ENCODE assay signal across 1 cellular context in genomic region chr16:56964243-56965148, GRCh38.
TF ChIP-seq lines count a peak whose summit lies in the region.

No MANE protein-coding gene starts in this region.

TF ChIP-seq in K562, 482 proteins besides CTCF, POLR2A, EP300 and RAD21 (continued from another document and continues in another):
- TF ChIP-seq, protein P1, sequence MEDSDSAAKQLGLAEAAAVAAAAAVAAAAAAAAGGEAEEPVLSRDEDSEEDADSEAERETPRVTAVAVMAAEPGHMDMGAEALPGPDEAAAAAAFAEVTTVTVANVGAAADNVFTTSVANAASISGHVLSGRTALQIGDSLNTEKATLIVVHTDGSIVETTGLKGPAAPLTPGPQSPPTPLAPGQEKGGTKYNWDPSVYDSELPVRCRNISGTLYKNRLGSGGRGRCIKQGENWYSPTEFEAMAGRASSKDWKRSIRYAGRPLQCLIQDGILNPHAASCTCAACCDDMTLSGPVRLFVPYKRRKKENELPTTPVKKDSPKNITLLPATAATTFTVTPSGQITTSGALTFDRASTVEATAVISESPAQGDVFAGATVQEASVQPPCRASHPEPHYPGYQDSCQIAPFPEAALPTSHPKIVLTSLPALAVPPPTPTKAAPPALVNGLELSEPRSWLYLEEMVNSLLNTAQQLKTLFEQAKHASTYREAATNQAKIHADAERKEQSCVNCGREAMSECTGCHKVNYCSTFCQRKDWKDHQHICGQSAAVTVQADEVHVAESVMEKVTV (CRISPR knock-in tag; IDR thresholded peaks at IDR 0.05), result peak; percentile 66
- TF ChIP-seq MAFF (IDR thresholded peaks at IDR 0.05; ENCODE audit: low read length) (no peak), BRD9 (IDR thresholded peaks at IDR 0.05; ENCODE audit: low read depth, partially characterized antibody) (no peak), MYNN (IDR thresholded peaks at IDR 0.05) (no peak), MYNN (CRISPR knock-in tag; IDR thresholded peaks at IDR 0.05) (no peak), ZNF79 (CRISPR knock-in tag; IDR thresholded peaks at IDR 0.05; ENCODE audit: low read depth) (no peak), PURB (CRISPR knock-in tag; IDR thresholded peaks at IDR 0.05; ENCODE audit: low read depth) (no peak), HINFP (tag; conservative IDR thresholded peaks at IDR 0.05; ENCODE audit: low read depth) (no peak), SNRNP70 (optimal IDR thresholded peaks at IDR 0.05; ENCODE audit: low read depth, low read length) (no peak), KDM1A (IDR thresholded peaks at IDR 0.05) (peak; percentile 40 to 71; a peak in 3 of 4 replicates), KAT7 (CRISPR knock-in tag; IDR thresholded peaks at IDR 0.05; ENCODE audit: borderline replicate concordance) (0 out of 2 replicates have a peak, but pooled peaks have one; percentile 38), ZNF785 (CRISPR knock-in tag; IDR thresholded peaks at IDR 0.05) (no peak), DPF2 (IDR thresholded peaks at IDR 0.05) (peak; percentile 78), ZC3H8 (IDR thresholded peaks at IDR 0.05) (no peak), PTBP1 (IDR thresholded peaks at IDR 0.05; ENCODE audit: low read depth, low read length) (no peak), MEF2D (tag; conservative IDR thresholded peaks at IDR 0.05; ENCODE audit: low read depth) (no peak), ATF7 (IDR thresholded peaks at IDR 0.05) (peak; percentile 89), CBFA2T3 (IDR thresholded peaks at IDR 0.05) (no peak; the same call in 1 of the 2 replicates), ZNF143 (CRISPR knock-in tag; IDR thresholded peaks at IDR 0.05) (no peak), ZNF717 (CRISPR knock-in tag; IDR thresholded peaks at IDR 0.05) (no peak), BCL6 (CRISPR knock-in tag; IDR thresholded peaks at IDR 0.05) (no peak), FOS (IDR thresholded peaks at IDR 0.05; ENCODE audit: extremely low read depth, insufficient read length) (no peak), HNRNPLL (IDR thresholded peaks at IDR 0.05; ENCODE audit: low read depth, low read length, poor library complexity, severe bottlenecking) (no peak), CHD1 (IDR thresholded peaks at IDR 0.05; ENCODE audit: low read length) (no peak), HNRNPL (IDR thresholded peaks at IDR 0.05; ENCODE audit: low read depth, low read length) (no peak), SIN3A (IDR thresholded peaks at IDR 0.05; ENCODE audit: borderline replicate concordance in 2 of 2, control insufficient read depth in 1 of 2, low read depth in 2 of 2, low read length in 2 of 2) (no peak), SMAD3 (CRISPR knock-in tag; conservative IDR thresholded peaks at IDR 0.05) (no peak), RBM14 (IDR thresholded peaks at IDR 0.05; ENCODE audit: borderline replicate concordance, insufficient read depth, low read depth, low read length) (no peak), ZFX (CRISPR knock-in tag; IDR thresholded peaks at IDR 0.05) (no peak), CTBP1 (IDR thresholded peaks at IDR 0.05; ENCODE audit: borderline replicate concordance) (peak; percentile 66), CHD2 (IDR thresholded peaks at IDR 0.05; ENCODE audit: low read depth, low read length) (peak; percentile 45; the same call in 1 of the 2 replicates), DDX20 (tag; IDR thresholded peaks at IDR 0.05; ENCODE audit: low read depth) (no peak), ZNF740 (CRISPR knock-in tag; IDR thresholded peaks at IDR 0.05) (no peak), ZNF740 (tag; IDR thresholded peaks at IDR 0.05) (no peak), THAP7 (CRISPR knock-in tag; IDR thresholded peaks at IDR 0.05) (no peak), SAFB2 (IDR thresholded peaks at IDR 0.05; ENCODE audit: borderline replicate concordance, low read depth, low read length, severe bottlenecking) (no peak), MCM2 (IDR thresholded peaks at IDR 0.05; ENCODE audit: low read depth) (no peak), LARP7 (IDR thresholded peaks at IDR 0.05) (no peak), YY1 (IDR thresholded peaks at IDR 0.05; ENCODE audit: borderline replicate concordance in 1 of 3, control insufficient read depth in 1 of 3, extremely low read depth in 1 of 3, insufficient read depth in 3 of 3, insufficient read length in 1 of 3, insufficient replicate concordance in 2 of 3, low read depth in 1 of 3, low read length in 2 of 3) (peak in 2 of 3 experiments; percentile 18 to 65), ARID3B (CRISPR knock-in tag; IDR thresholded peaks at IDR 0.05; ENCODE audit: borderline replicate concordance) (no peak), CBX2 (IDR thresholded peaks at IDR 0.05; ENCODE audit: insufficient read depth, low read length, poor library complexity, severe bottlenecking) (no peak), KDM5B (IDR thresholded peaks at IDR 0.05; ENCODE audit: insufficient replicate concordance, low read depth, low read length) (no peak), CXXC5 (CRISPR knock-in tag; IDR thresholded peaks at IDR 0.05) (peak; percentile 54; the same call in 1 of the 2 replicates), LCOR (CRISPR knock-in tag; IDR thresholded peaks at IDR 0.05) (peak; percentile 67), NCOA4 (IDR thresholded peaks at IDR 0.05; ENCODE audit: partially characterized antibody) (no peak), GATAD2B (IDR thresholded peaks at IDR 0.05; ENCODE audit: borderline replicate concordance) (peak; percentile 29; the same call in 1 of the 2 replicates)
- TF ChIP-seq, protein P2, sequence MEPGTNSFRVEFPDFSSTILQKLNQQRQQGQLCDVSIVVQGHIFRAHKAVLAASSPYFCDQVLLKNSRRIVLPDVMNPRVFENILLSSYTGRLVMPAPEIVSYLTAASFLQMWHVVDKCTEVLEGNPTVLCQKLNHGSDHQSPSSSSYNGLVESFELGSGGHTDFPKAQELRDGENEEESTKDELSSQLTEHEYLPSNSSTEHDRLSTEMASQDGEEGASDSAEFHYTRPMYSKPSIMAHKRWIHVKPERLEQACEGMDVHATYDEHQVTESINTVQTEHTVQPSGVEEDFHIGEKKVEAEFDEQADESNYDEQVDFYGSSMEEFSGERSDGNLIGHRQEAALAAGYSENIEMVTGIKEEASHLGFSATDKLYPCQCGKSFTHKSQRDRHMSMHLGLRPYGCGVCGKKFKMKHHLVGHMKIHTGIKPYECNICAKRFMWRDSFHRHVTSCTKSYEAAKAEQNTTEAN (CRISPR knock-in tag; IDR thresholded peaks at IDR 0.05), result no peak
- TF ChIP-seq, protein P3, sequence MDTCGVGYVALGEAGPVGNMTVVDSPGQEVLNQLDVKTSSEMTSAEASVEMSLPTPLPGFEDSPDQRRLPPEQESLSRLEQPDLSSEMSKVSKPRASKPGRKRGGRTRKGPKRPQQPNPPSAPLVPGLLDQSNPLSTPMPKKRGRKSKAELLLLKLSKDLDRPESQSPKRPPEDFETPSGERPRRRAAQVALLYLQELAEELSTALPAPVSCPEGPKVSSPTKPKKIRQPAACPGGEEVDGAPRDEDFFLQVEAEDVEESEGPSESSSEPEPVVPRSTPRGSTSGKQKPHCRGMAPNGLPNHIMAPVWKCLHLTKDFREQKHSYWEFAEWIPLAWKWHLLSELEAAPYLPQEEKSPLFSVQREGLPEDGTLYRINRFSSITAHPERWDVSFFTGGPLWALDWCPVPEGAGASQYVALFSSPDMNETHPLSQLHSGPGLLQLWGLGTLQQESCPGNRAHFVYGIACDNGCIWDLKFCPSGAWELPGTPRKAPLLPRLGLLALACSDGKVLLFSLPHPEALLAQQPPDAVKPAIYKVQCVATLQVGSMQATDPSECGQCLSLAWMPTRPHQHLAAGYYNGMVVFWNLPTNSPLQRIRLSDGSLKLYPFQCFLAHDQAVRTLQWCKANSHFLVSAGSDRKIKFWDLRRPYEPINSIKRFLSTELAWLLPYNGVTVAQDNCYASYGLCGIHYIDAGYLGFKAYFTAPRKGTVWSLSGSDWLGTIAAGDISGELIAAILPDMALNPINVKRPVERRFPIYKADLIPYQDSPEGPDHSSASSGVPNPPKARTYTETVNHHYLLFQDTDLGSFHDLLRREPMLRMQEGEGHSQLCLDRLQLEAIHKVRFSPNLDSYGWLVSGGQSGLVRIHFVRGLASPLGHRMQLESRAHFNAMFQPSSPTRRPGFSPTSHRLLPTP (IDR thresholded peaks at IDR 0.05; ENCODE audit: borderline replicate concordance, extremely low read depth, insufficient read length), result no peak
- TF ChIP-seq, protein P4, sequence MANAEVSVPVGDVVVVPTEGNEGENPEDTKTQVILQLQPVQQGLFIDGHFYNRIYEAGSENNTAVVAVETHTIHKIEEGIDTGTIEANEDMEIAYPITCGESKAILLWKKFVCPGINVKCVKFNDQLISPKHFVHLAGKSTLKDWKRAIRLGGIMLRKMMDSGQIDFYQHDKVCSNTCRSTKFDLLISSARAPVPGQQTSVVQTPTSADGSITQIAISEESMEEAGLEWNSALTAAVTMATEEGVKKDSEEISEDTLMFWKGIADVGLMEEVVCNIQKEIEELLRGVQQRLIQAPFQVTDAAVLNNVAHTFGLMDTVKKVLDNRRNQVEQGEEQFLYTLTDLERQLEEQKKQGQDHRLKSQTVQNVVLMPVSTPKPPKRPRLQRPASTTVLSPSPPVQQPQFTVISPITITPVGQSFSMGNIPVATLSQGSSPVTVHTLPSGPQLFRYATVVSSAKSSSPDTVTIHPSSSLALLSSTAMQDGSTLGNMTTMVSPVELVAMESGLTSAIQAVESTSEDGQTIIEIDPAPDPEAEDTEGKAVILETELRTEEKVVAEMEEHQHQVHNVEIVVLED (CRISPR knock-in tag; IDR thresholded peaks at IDR 0.05), result no peak
- TF ChIP-seq, protein P5, sequence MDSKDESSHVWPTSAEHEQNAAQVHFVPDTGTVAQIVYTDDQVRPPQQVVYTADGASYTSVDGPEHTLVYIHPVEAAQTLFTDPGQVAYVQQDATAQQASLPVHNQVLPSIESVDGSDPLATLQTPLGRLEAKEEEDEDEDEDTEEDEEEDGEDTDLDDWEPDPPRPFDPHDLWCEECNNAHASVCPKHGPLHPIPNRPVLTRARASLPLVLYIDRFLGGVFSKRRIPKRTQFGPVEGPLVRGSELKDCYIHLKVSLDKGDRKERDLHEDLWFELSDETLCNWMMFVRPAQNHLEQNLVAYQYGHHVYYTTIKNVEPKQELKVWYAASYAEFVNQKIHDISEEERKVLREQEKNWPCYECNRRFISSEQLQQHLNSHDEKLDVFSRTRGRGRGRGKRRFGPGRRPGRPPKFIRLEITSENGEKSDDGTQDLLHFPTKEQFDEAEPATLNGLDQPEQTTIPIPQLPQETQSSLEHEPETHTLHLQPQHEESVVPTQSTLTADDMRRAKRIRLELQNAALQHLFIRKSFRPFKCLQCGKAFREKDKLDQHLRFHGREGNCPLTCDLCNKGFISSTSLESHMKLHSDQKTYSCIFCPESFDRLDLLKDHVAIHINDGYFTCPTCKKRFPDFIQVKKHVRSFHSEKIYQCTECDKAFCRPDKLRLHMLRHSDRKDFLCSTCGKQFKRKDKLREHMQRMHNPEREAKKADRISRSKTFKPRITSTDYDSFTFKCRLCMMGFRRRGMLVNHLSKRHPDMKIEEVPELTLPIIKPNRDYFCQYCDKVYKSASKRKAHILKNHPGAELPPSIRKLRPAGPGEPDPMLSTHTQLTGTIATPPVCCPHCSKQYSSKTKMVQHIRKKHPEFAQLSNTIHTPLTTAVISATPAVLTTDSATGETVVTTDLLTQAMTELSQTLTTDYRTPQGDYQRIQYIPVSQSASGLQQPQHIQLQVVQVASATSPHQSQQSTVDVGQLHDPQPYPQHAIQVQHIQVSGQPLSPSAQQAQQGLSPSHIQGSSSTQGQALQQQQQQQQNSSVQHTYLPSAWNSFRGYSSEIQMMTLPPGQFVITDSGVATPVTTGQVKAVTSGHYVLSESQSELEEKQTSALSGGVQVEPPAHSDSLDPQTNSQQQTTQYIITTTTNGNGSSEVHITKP (IDR thresholded peaks at IDR 0.05; ENCODE audit: partially characterized antibody), result no peak
